Comparison of ENCODE assay signal across 23 cellular contexts in the genomic region with DNA sequence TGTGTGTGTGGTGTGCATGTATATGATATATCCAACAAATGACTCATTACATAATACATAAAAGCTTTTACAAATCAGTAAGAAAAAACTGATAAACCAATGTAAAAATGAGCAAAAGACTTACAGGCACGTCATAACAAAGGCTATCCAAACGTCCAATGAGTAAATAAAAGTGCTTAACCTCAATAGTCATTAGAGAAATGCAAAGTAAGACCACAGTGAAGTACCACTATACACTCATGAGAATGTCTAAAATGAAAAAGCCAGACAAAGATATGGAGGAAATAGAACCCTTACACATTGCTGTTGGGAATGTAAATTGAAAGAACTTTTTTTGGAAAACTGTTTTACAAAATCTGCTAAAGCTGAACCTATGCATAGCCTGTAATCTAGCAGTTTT. TPM values are rescaled to one million over a fixed set of nuclear protein-coding genes. Genes with fewer than 3 reads are reported as not detected.
"Had no signal": no experiment of that assay in that cellular context is flagged by ENCODE, and none has a peak within 500 bp of the region (broad histone marks: within the 10 kb centered on the region; RNA-seq: fewer than 3 reads in every experiment).

No MANE protein-coding gene starts in this region.

- ATAC-seq: foreskin keratinocyte; left colon; stimulated activated memory B cell treated with anti-CD40 and anti-IgM and Interleukin-4, amounts not matched to agents 10 μg/mL and 1 μg/mL and 100 μg/mL, for 72 hours had no signal

- H3K36me3 ChIP-seq: brain microvascular endothelial cell, colonic mucosa, sigmoid colon, tibial nerve had no signal

- H3K4me3 Mint-ChIP-seq: activated T-cell treated with anti-CD3 and anti-CD28 coated beads, Interleukin-2, amount 50 U/mL, for 24 hours; mesothelial cell of epicardium; stimulated activated memory B cell treated with anti-CD40 and anti-IgM and Interleukin-4, amounts not matched to agents 10 μg/mL and 1 μg/mL and 100 μg/mL, for 72 hours had no signal

- H3K4me1 ChIP-seq: colonic mucosa, foreskin keratinocyte, tibial nerve had no signal

- H3K79me2 ChIP-seq: hepatocyte had no signal

- H3K9me3 ChIP-seq: colonic mucosa, sigmoid colon, SK-N-SH, tibial nerve had no signal

- H2AFZ ChIP-seq: hepatocyte had no signal

- FAIRE-seq: urothelium cell line had no signal

- H3K4me3 ChIP-seq: colonic mucosa, hepatocyte, lung, sigmoid colon, tibial nerve had no signal

- H3K4me1 Mint-ChIP-seq: mesothelial cell of epicardium had no signal

- H3K27ac Mint-ChIP-seq: activated T-cell treated with anti-CD3 and anti-CD28 coated beads, Interleukin-2, amount 50 U/mL, for 24 hours; mesothelial cell of epicardium; stimulated activated memory B cell treated with anti-CD40 and anti-IgM and Interleukin-4, amounts not matched to agents 10 μg/mL and 1 μg/mL and 100 μg/mL, for 72 hours had no signal

- H3K27ac ChIP-seq: brain microvascular endothelial cell, colonic mucosa, foreskin keratinocyte, hepatocyte, sigmoid colon, tibial nerve, VCaP had no signal

- H3K36me3 Mint-ChIP-seq: mesothelial cell of epicardium had no signal

- H3K27me3 Mint-ChIP-seq: activated T-cell treated with anti-CD3 and anti-CD28 coated beads, Interleukin-2, amount 50 U/mL, for 24 hours; stimulated activated memory B cell treated with anti-CD40 and anti-IgM and Interleukin-4, amounts not matched to agents 10 μg/mL and 1 μg/mL and 100 μg/mL, for 72 hours had no signal

- H3K27me3 ChIP-seq: brain microvascular endothelial cell, colonic mucosa, foreskin keratinocyte, hepatocyte, sigmoid colon, tibial nerve had no signal

- H3K9ac ChIP-seq: SK-N-SH had no signal

- DNase-seq: activated CD4-positive, alpha-beta T cell treated with anti-CD3 and anti-CD28 coated beads, Interleukin-2, amount 50 U/mL, for 4 hours; activated CD4-positive, CD25-positive, alpha-beta regulatory T cell treated with anti-CD3 and anti-CD28 coated beads, Interleukin-2, amount 50 U/mL, for 72 hours; activated gamma-delta T cell; activated T-cell treated with anti-CD3 and anti-CD28 coated beads, Interleukin-2, amount 50 U/mL, for 24 hours; aorta; brain microvascular endothelial cell; central memory CD4-positive, alpha-beta T cell; colonic mucosa; foreskin keratinocyte; left colon; occipital lobe; posterior cingulate gyrus; sigmoid colon; SK-N-SH; stimulated activated CD4-positive, alpha-beta T cell treated with anti-CD3 and anti-CD28 coated beads, Interleukin-4, amount 100 ng/mL, for 24 hours had no signal

- H3K4me2 ChIP-seq: hepatocyte, SK-N-SH had no signal

- H3K9me3 Mint-ChIP-seq: activated T-cell treated with anti-CD3 and anti-CD28 coated beads, Interleukin-2, amount 50 U/mL, for 24 hours; mesothelial cell of epicardium; stimulated activated memory B cell treated with anti-CD40 and anti-IgM and Interleukin-4, amounts not matched to agents 10 μg/mL and 1 μg/mL and 100 μg/mL, for 72 hours had no signal

RNA-seq across cellular contexts. Expression of a gene that starts 7.8 kb away (rescaled TPM):
- total RNA-seq: epithelial cell of proximal tubule had no signal
